Comparison of ENCODE assay signal across 15 cellular contexts in genomic region chrX:155349448-155349847, GRCh38. TPM values are rescaled to one million over a fixed set of nuclear protein-coding genes. Genes with fewer than 3 reads are reported as not detected.
"Had no signal": no experiment of that assay in that cellular context is flagged by ENCODE, and none has a peak within 500 bp of the region (broad histone marks: within the 10 kb centered on the region; RNA-seq: fewer than 3 reads in every experiment).

No MANE protein-coding gene starts in this region.

RNA-seq across cellular contexts. Expression of gene F8A2, which starts 32.4 kb away (rescaled TPM):
- total RNA-seq: activated B cell treated with CpG ODN at 0.5 μM for 24 hours; activated CD4-positive, alpha-beta memory T cell treated with anti-CD3 and anti-CD28 coated beads for 36 hours; activated CD4-positive, alpha-beta memory T cell treated with anti-CD3 and anti-CD28 coated beads, Interleukin-2, amount 10 ng/mL, durations not matched to agents 7 days and 5 days; activated CD4-positive, alpha-beta T cell treated with anti-CD3 and anti-CD28 coated beads for 36 hours; activated CD4-positive, alpha-beta T cell treated with anti-CD3 and anti-CD28 coated beads, Interleukin-2, amount 10 ng/mL, durations not matched to agents 24 days and 14 days; activated CD4-positive, alpha-beta T cell treated with anti-CD3 and anti-CD28 coated beads, Interleukin-2, amount 10 ng/mL, durations not matched to agents 7 days and 5 days; activated CD8-positive, alpha-beta memory T cell treated with anti-CD3 and anti-CD28 coated beads for 36 hours; activated CD8-positive, alpha-beta memory T cell treated with anti-CD3 and anti-CD28 coated beads, Interleukin-2, amount 10 ng/mL, durations not matched to agents 7 days and 5 days; activated CD8-positive, alpha-beta T cell treated with anti-CD3 and anti-CD28 coated beads for 36 hours; activated CD8-positive, alpha-beta T cell treated with anti-CD3 and anti-CD28 coated beads, Interleukin-2, amount 10 ng/mL, durations not matched to agents 7 days and 5 days; T-cell; T-helper 1 cell treated with Interleukin-12 subunit alpha and Interleukin-12 subunit beta and Interleukin-4 antibody, amounts not matched to agents 30 ng/mL and 1 ng/mL, for 36 hours; T-helper 17 cell; T-helper 2 cell treated with Interferon-gamma antibody and Interleukin-4, amounts not matched to agents 100 ng/mL and 5 ng/mL, for 36 hours; WTC11 had no signal
